In the genomic region with DNA sequence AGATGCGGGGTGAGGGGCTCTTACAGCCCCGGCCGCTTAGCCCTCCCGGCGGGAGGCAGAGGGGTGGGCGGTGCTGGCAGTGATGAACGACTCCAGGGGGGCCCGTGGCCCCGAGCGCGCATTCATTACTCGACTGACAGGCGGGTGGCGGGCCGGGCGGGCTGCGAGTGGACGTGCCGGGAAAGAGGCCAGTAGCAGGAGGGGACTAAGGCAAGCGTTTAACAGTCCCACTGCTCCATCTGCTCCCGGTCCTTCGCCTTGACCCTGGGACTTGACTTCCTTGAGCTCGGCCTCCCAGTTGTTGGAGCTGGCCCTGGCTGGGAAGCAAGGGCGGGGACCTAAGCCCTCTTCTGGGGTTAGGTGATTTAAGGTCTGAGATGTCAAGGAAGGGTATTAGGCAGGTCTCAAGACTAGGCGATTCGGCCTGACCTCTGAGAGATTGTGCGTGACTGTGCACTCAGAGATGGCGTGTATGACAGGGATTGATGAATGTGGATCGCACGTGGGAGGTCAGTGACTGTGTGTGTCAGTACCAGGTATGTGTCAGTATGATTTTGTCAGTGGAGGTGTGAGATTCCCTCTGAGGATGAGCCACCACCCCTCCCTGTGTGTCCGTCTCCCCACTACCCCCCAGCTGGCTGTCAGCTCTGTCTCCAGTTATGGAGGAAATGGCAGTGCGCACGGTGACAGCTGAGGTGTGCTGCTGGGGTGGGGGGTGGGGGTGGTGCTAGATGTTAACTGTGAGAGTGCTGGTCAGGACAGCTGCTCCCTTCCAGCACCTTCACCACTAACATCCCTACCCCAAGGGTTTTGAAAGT, we compare ENCODE assay signal across 9 cellular contexts. TPM values are rescaled to one million over a fixed set of nuclear protein-coding genes. Genes with fewer than 3 reads are reported as not detected.
DNase-seq lines count a peak whose midpoint lies in the region; ATAC-seq, FAIRE-seq and TF ChIP-seq lines count a peak whose summit lies in the region.
"Had no signal": no experiment of that assay in that cellular context is flagged by ENCODE, and none has a peak within 500 bp of the region (broad histone marks: within the 10 kb centered on the region; RNA-seq: fewer than 3 reads in every experiment).

No MANE protein-coding gene starts in this region.

- peak; percentile 87 for FAIRE-seq in K562 (lab: Jason Lieb, UNC)

- peak overlapping the region; percentile 61 for H2AFZ ChIP-seq in K562 (ENCODE audit: low read depth, low read length)

- H3K4me2 ChIP-seq in K562 (ENCODE audit: insufficient read depth, low read length) = peak overlapping the region; percentile 75

- no peaks in the 10 kb centered on the region for H3K36me3 ChIP-seq in K562 (ENCODE audit: control insufficient read depth, insufficient read depth, low read length)
- H3K36me3 ChIP-seq in muscle layer of duodenum (ENCODE audit: control insufficient read depth in 1 of 2, insufficient read depth in 2 of 2, low read length in 2 of 2) = no peaks in the 10 kb centered on the region
- H3K36me3 ChIP-seq in uterus = no peaks in the 10 kb centered on the region

- H3K79me2 ChIP-seq in K562 (ENCODE audit: control insufficient read depth, insufficient read depth, low read length) = no peaks in the 10 kb centered on the region

- H3K4me1 ChIP-seq in K562 (replicated peaks in 1 of 2; ENCODE audit: control insufficient read depth in 2 of 2, insufficient read depth in 2 of 2, low read length in 2 of 2) (peaks cover 26 to 61% of the 10 kb centered on the region in 2 experiments), muscle layer of duodenum (ENCODE audit: control insufficient read depth in 1 of 2, insufficient read depth in 2 of 2, low read length in 2 of 2) (peaks cover 20 to 54% of the 10 kb centered on the region in 2 donors), uterus (peaks cover 7 to 36% of the 10 kb centered on the region in 2 donors)

- in situ Hi-C loops in K562 (cut with MboI) = no loop called here

- peaks cover 52% of the 10 kb centered on the region for H3K4me1 Mint-ChIP-seq in CD4-positive, alpha-beta T cell (ENCODE audit: low read depth)
- H3K4me1 Mint-ChIP-seq in IgD-negative memory B cell = peaks cover 20 to 24% (median 23%) of the 10 kb centered on the region in 3 donors

- H4K20me1 ChIP-seq in K562 (replicated peaks; ENCODE audit: control insufficient read depth, insufficient read depth, low read length) = peaks cover 5% of the 10 kb centered on the region; the same call in 1 of the 2 replicates

- H3K36me3 Mint-ChIP-seq in CD4-positive, alpha-beta T cell (ENCODE audit: low read depth) = no peaks in the 10 kb centered on the region
- no peaks in the 10 kb centered on the region for H3K36me3 Mint-ChIP-seq in IgD-negative memory B cell

- peaks cover 79% of the 10 kb centered on the region for H3K27me3 ChIP-seq in CD4-positive, alpha-beta T cell (ENCODE audit: control insufficient read depth, insufficient read depth, low read length)
- H3K27me3 ChIP-seq in K562 (ENCODE audit: control insufficient read depth in 2 of 2, insufficient read depth in 2 of 2, low read length in 2 of 2) (peaks cover 27 to 28% of the 10 kb centered on the region in 2 experiments; a peak in 4 of 5 replicates), muscle layer of duodenum (ENCODE audit: low read depth, low read length) (peaks cover 51% of the 10 kb centered on the region), uterus (peaks cover 16 to 31% of the 10 kb centered on the region in 2 donors)

- H3K27me3 Mint-ChIP-seq in CD4-positive, alpha-beta T cell = peaks cover 89% of the 10 kb centered on the region
- H3K27me3 Mint-ChIP-seq in IgD-negative memory B cell = peaks cover 50% of the 10 kb centered on the region

- peak; percentile 21 for ATAC-seq in CD4-positive, alpha-beta T cell (ENCODE audit: poor library complexity)
- ATAC-seq in K562 (peak; percentile 3; the same call in 1 of the 3 replicates), GM18907 (IDR thresholded peaks at IDR 0.05; ENCODE audit: unreplicated experiment) (no peak), HG03378 (IDR thresholded peaks at IDR 0.05; ENCODE audit: unreplicated experiment) (no peak)

- WGBS in K562 (ENCODE audit: insufficient coverage, low coverage, missing lambda C conversion rate) = 5% methylated on average over 18 of the region's 33 CpGs

- H3K27ac ChIP-seq in CD4-positive, alpha-beta T cell (ENCODE audit: low read depth, low read length) = no peak overlapping the region
- no peak overlapping the region for H3K27ac ChIP-seq in K562 (ENCODE audit: extremely low read depth, low read depth, low read length)
- H3K27ac ChIP-seq in muscle layer of duodenum (ENCODE audit: low read length) = no peak overlapping the region
- no peak overlapping the region for H3K27ac ChIP-seq in uterus

- intact Hi-C loops in CD4-positive, alpha-beta T cell (cut with DNase I, micrococcal nuclease) = loop anchor here (1.0 kb wide), 1 partner anchor 55 kb away; no protein-coding TSS in a partner anchor
- intact Hi-C loops in K562 (cut with micrococcal nuclease) = loop anchor here (1.0 to 10.0 kb wide), 4 partner anchors 12 to 368 kb away; a partner anchor contains a TSS
- intact Hi-C loops in uterus (cut with DNase I; ENCODE audit: low total_unique reads) = loop anchor here (10.0 kb wide), 1 partner anchor 58 kb away; no protein-coding TSS in a partner anchor

- no TSS peak for BruUV-seq in K562 (replicated peaks; lab: Mats Ljungman, UMichigan)

- no peaks in the 10 kb centered on the region for H3K9me3 ChIP-seq in CD4-positive, alpha-beta T cell (ENCODE audit: control insufficient read depth, low read length)
- H3K9me3 ChIP-seq in K562 (replicated peaks; ENCODE audit: control insufficient read depth, insufficient read depth, low read depth, low read length) (no peaks in the 10 kb centered on the region), muscle layer of duodenum (ENCODE audit: control insufficient read depth in 1 of 2, low read length in 2 of 2) (no peaks in the 10 kb centered on the region), uterus (no peaks in the 10 kb centered on the region)

- TF ChIP-seq POLR2A in K562 (conservative IDR thresholded peaks at IDR 0.05) (no peak), uterus (IDR thresholded peaks at IDR 0.05) (no peak)

- peak overlapping the region in 1 of 2 experiments; percentile 32; a peak in 3 of 4 replicates for H3K9ac ChIP-seq in K562 (ENCODE audit: insufficient read depth in 1 of 2, low read depth in 2 of 2, low read length in 2 of 2)

- H3K4me3 Mint-ChIP-seq in CD4-positive, alpha-beta T cell = peak overlapping the region; percentile 78
- H3K4me3 Mint-ChIP-seq in IgD-negative memory B cell = peak overlapping the region; percentile 73 to 91 (median 90)

- no peak overlapping the region for H3K27ac Mint-ChIP-seq in CD4-positive, alpha-beta T cell
- peak overlapping the region; percentile 73 to 86 (median 86) for H3K27ac Mint-ChIP-seq in IgD-negative memory B cell

- DNase-seq in CD4-positive, alpha-beta T cell = no peak
- DNase-seq in K562 (ENCODE audit: extremely low read depth in 1 of 4, low spot score in 3 of 4) (peak in 3 of 4 experiments; percentile 27 to 62 (median 35)), uterus (no peak), RPMI8226 (no peak)

- no peaks in the 10 kb centered on the region for H3K9me3 Mint-ChIP-seq in CD4-positive, alpha-beta T cell
- peaks cover 0 to 1% (median 0%) of the 10 kb centered on the region in 3 donors for H3K9me3 Mint-ChIP-seq in IgD-negative memory B cell

- TF ChIP-seq CTCF in CD4-positive, alpha-beta T cell (IDR thresholded peaks at IDR 0.05) = no peak
- TF ChIP-seq CTCF in K562 (IDR thresholded peaks at IDR 0.05 in 2 of 3, conservative IDR thresholded peaks at IDR 0.05 in 1 of 3; ENCODE audit: insufficient read depth in 2 of 3, low read depth in 1 of 3, low read length in 3 of 3) = no peak
- TF ChIP-seq CTCF in uterus (IDR thresholded peaks at IDR 0.05) = no peak

- CTCF ChIA-PET in CD4-positive, alpha-beta T cell (lab: Charles Lee) = interaction anchor here (0.9 to 3.5 kb wide), 13 partner anchors 8 to 77 kb away, joined by 3 to 25 read pairs (median 6); a partner anchor contains a TSS
- CTCF ChIA-PET in K562 (lab: Yijun Ruan, JAX; ENCODE audit: low intra/inter-chr PET ratio) = interaction anchor here (0.7 to 2.9 kb wide), 9 partner anchors 9 to 364 kb away, joined by 3 to 49 read pairs (median 6); no protein-coding TSS in a partner anchor

- H3K4me3 ChIP-seq in K562 = peak overlapping the region; percentile 41
- peak overlapping the region; percentile 26 to 71 for H3K4me3 ChIP-seq in muscle layer of duodenum (ENCODE audit: low read depth in 1 of 2, low read length in 2 of 2)
- H3K4me3 ChIP-seq in uterus = peak overlapping the region; percentile 23 to 37

- POLR2A ChIA-PET in CD4-positive, alpha-beta T cell (lab: Charles Lee) = interaction anchor here (0.8 to 1.5 kb wide), 7 partner anchors 10 to 224 kb away, joined by 3 to 6 read pairs (median 3); a partner anchor contains a TSS
- POLR2A ChIA-PET in K562 (lab: Yijun Ruan, JAX) = interaction anchor here (0.6 to 3.1 kb wide), 11 partner anchors 12 to 987 kb away, joined by 3 to 27 read pairs (median 6); a partner anchor contains a TSS

- no peaks in the 10 kb centered on the region for H3K9me1 ChIP-seq in K562 (ENCODE audit: control insufficient read depth, insufficient read depth, low read length)

- no peak for TF ChIP-seq EP300 in K562 (IDR thresholded peaks at IDR 0.05; ENCODE audit: low read length)

- TF ChIP-seq RAD21 in K562 (CRISPR knock-in tag; conservative IDR thresholded peaks at IDR 0.05 in 1 of 2, IDR thresholded peaks at IDR 0.05 in 1 of 2) = no peak

RNA-seq across cellular contexts. Expression of a gene that starts 3.6 kb away (rescaled TPM):
- total RNA-seq in CD4-positive, alpha-beta T cell = not detected
- polyA plus RNA-seq in IgD-negative memory B cell = not detected
- 2.1 and 4.9 TPM in 2 replicates for total RNA-seq in K562 (2011; cell fraction: chromatin; rRNA removed; ENCODE audit: low replicate concordance)
- 2.0 and 2.3 TPM in 2 replicates for total RNA-seq in K562 (2011; cell fraction: nucleolus; rRNA removed)
- total RNA-seq in K562 (2011; cell fraction: nucleoplasm; rRNA removed) = 1.7 and 2.2 TPM in 2 replicates
- 0.50 and 0.69 TPM in 2 replicates for total RNA-seq in K562 (2014; rRNA removed)
- total RNA-seq in K562 (2014; rRNA removed; fragmentation: Illumina TruSeq; extraction: Trizol) = 0.47 and 0.99 TPM in 2 replicates
- total RNA-seq in K562 (2015; rRNA removed; fragmentation: Illumina TruSeq; extraction: Trizol) = 0.40 and 0.45 TPM in 2 replicates
- 0.62 and 0.69 TPM in 2 replicates for total RNA-seq in K562 (2021)
- 0.83 and 1.2 TPM in 2 replicates for polyA plus RNA-seq in K562 (2011; rRNA removed)
- 0.80 and 0.89 TPM in 2 replicates for polyA plus RNA-seq in K562 (2011; cell fraction: cytosol; rRNA removed)
- 0.98 and 2.8 TPM in 2 replicates for polyA plus RNA-seq in K562 (2011; cell fraction: nucleus; rRNA removed)
- polyA plus RNA-seq in K562 (2012) = 0.30 and 0.51 TPM in 2 replicates
- 0.36 and 0.61 TPM in 2 replicates for polyA plus RNA-seq in K562 (2014; fragmentation: Illumina TruSeq; extraction: Trizol)
- under 1 TPM; 0.10 to 0.15 TPM for polyA plus RNA-seq in K562 (2014; fragmentation: Nextera tagmentation; extraction: Ambion mirVana)
- 0.36 and 0.98 TPM in 2 replicates for polyA plus RNA-seq in K562 (2014; rRNA removed)
- 0.57 and 0.84 TPM in 2 replicates for polyA minus RNA-seq in K562 (2011; rRNA and poly(A)+ RNA removed)
- polyA minus RNA-seq in K562 (2011; cell fraction: cytosol; rRNA and poly(A)+ RNA removed) = 0.73 and 0.95 TPM in 2 replicates
- 0.33 and 0.67 TPM in 2 replicates for polyA minus RNA-seq in K562 (2011; cell fraction: nucleus; rRNA and poly(A)+ RNA removed)
- 1 to 10 TPM in 1 of 4 donors, not detected in 3; 4.5 TPM for total RNA-seq in uterus

RNA-seq across cellular contexts. Expression of a gene that starts 6.1 kb away (rescaled TPM):
- total RNA-seq in CD4-positive, alpha-beta T cell = not detected
- not detected for polyA plus RNA-seq in IgD-negative memory B cell
- total RNA-seq in K562 (2011; cell fraction: chromatin; rRNA removed; ENCODE audit: low replicate concordance) = 0.77 and 1.9 TPM in 2 replicates
- 2.7 and 2.8 TPM in 2 replicates for total RNA-seq in K562 (2011; cell fraction: nucleolus; rRNA removed)
- total RNA-seq in K562 (2011; cell fraction: nucleoplasm; rRNA removed) = 1.3 and 1.9 TPM in 2 replicates
- total RNA-seq in K562 (2014; rRNA removed) = 2.0 and 2.1 TPM in 2 replicates
- total RNA-seq in K562 (2014; rRNA removed; fragmentation: Illumina TruSeq; extraction: Trizol) = 0.10 and 0.15 TPM in 2 replicates
- 0.14 and 0.23 TPM in 2 replicates for total RNA-seq in K562 (2015; rRNA removed; fragmentation: Illumina TruSeq; extraction: Trizol)
- total RNA-seq in K562 (2021) = 1.4 and 1.5 TPM in 2 replicates
- polyA plus RNA-seq in K562 (2011; rRNA removed) = 0.35 and 0.81 TPM in 2 replicates
- polyA plus RNA-seq in K562 (2011; cell fraction: cytosol; rRNA removed) = 0.75 and 1.8 TPM in 2 replicates
- 2.0 and 2.9 TPM in 2 replicates for polyA plus RNA-seq in K562 (2011; cell fraction: nucleus; rRNA removed)
- 0.64 and 1.00 TPM in 2 replicates for polyA plus RNA-seq in K562 (2012)
- polyA plus RNA-seq in K562 (2014; fragmentation: Illumina TruSeq; extraction: Trizol) = 0.31 and 0.61 TPM in 2 replicates
- under 1 TPM; 0.08 to 0.10 TPM for polyA plus RNA-seq in K562 (2014; fragmentation: Nextera tagmentation; extraction: Ambion mirVana)
- polyA plus RNA-seq in K562 (2014; rRNA removed) = 1.2 and 1.3 TPM in 2 replicates
- 0.18 TPM in 1 of 2 replicates, not detected in the other for polyA minus RNA-seq in K562 (2011; rRNA and poly(A)+ RNA removed)
- polyA minus RNA-seq in K562 (2011; cell fraction: cytosol; rRNA and poly(A)+ RNA removed) = 0.38 and 1.0 TPM in 2 replicates
- polyA minus RNA-seq in K562 (2011; cell fraction: nucleus; rRNA and poly(A)+ RNA removed) = 0.94 and 1.00 TPM in 2 replicates
- total RNA-seq in uterus = 1 to 10 TPM in 1 of 4 donors, not detected in 3; 1.7 TPM
- polyA plus RNA-seq: esophagus had no signal

RNA-seq across cellular contexts. Expression of a gene that starts 20.1 kb away (rescaled TPM):
- total RNA-seq in CD4-positive, alpha-beta T cell = under 1 TPM; 0.30 to 0.31 TPM
- polyA plus RNA-seq in IgD-negative memory B cell (not detected), K562 (2011; rRNA removed) (46.4 and 61.0 TPM in 2 replicates), K562 (2014; fragmentation: Illumina TruSeq; extraction: Trizol) (171 and 183 TPM in 2 replicates), K562 (2014; fragmentation: Nextera tagmentation; extraction: Ambion mirVana) (10 to 100 TPM; 52.1 to 53.7 TPM), K562 (2014; rRNA removed) (101 and 112 TPM in 2 replicates)
- 116 and 289 TPM in 2 replicates for total RNA-seq in K562 (2011; cell fraction: chromatin; rRNA removed; ENCODE audit: low replicate concordance)
- 173 and 178 TPM in 2 replicates for total RNA-seq in K562 (2011; cell fraction: nucleolus; rRNA removed)
- 141 and 151 TPM in 2 replicates for total RNA-seq in K562 (2011; cell fraction: nucleoplasm; rRNA removed)
- total RNA-seq in K562 (2014; rRNA removed) (60.4 and 60.8 TPM in 2 replicates), K562 (2014; rRNA removed; fragmentation: Illumina TruSeq; extraction: Trizol) (39.0 and 56.5 TPM in 2 replicates), K562 (2015; rRNA removed; fragmentation: Illumina TruSeq; extraction: Trizol) (59.2 and 59.8 TPM in 2 replicates), K562 (2021) (72.9 and 83.0 TPM in 2 replicates), uterus (10 to 100 TPM in 1 of 4 donors, 1 to 10 TPM in 1, not detected in 2; 1.8 to 10.2 TPM)
- polyA plus RNA-seq in K562 (2011; cell fraction: cytosol; rRNA removed) = 34.7 and 45.0 TPM in 2 replicates
- polyA plus RNA-seq in K562 (2011; cell fraction: nucleus; rRNA removed) = 167 and 238 TPM in 2 replicates
- 67.5 and 72.2 TPM in 2 replicates for polyA plus RNA-seq in K562 (2012)
- polyA minus RNA-seq in K562 (2011; rRNA and poly(A)+ RNA removed) = 26.0 and 27.1 TPM in 2 replicates
- 28.1 and 36.8 TPM in 2 replicates for polyA minus RNA-seq in K562 (2011; cell fraction: cytosol; rRNA and poly(A)+ RNA removed)
- 70.8 and 123 TPM in 2 replicates for polyA minus RNA-seq in K562 (2011; cell fraction: nucleus; rRNA and poly(A)+ RNA removed)

RNA-seq across cellular contexts. Expression of a gene that starts 24.1 kb away (rescaled TPM):
- total RNA-seq in CD4-positive, alpha-beta T cell = 1 to 10 TPM; 6.1 to 6.4 TPM
- polyA plus RNA-seq in IgD-negative memory B cell (19.3 TPM), K562 (2011; rRNA removed) (30.0 and 48.2 TPM in 2 replicates), K562 (2014; fragmentation: Illumina TruSeq; extraction: Trizol) (22.6 and 25.3 TPM in 2 replicates), K562 (2014; fragmentation: Nextera tagmentation; extraction: Ambion mirVana) (1 to 10 TPM; 5.4 to 8.7 TPM), K562 (2014; rRNA removed) (14.9 and 17.5 TPM in 2 replicates)
- 49.5 and 94.9 TPM in 2 replicates for total RNA-seq in K562 (2011; cell fraction: chromatin; rRNA removed; ENCODE audit: low replicate concordance)
- total RNA-seq in K562 (2011; cell fraction: nucleolus; rRNA removed) = 28.2 and 31.3 TPM in 2 replicates
- total RNA-seq in K562 (2011; cell fraction: nucleoplasm; rRNA removed) = 38.9 and 51.6 TPM in 2 replicates
- total RNA-seq in K562 (2014; rRNA removed) (9.7 and 12.5 TPM in 2 replicates), K562 (2014; rRNA removed; fragmentation: Illumina TruSeq; extraction: Trizol) (18.3 and 20.3 TPM in 2 replicates), K562 (2015; rRNA removed; fragmentation: Illumina TruSeq; extraction: Trizol) (17.8 and 17.9 TPM in 2 replicates), K562 (2021) (14.6 and 16.3 TPM in 2 replicates), uterus (10 to 100 TPM in 2 of 4 donors, 1 to 10 TPM in 2; 3.3 to 46.0 (median 16.0) TPM)
- polyA plus RNA-seq in K562 (2011; cell fraction: cytosol; rRNA removed) = 20.0 and 25.0 TPM in 2 replicates
- polyA plus RNA-seq in K562 (2011; cell fraction: nucleus; rRNA removed) = 17.1 and 18.6 TPM in 2 replicates
- polyA plus RNA-seq in K562 (2012) = 14.7 and 16.8 TPM in 2 replicates
- polyA minus RNA-seq in K562 (2011; rRNA and poly(A)+ RNA removed) = 41.3 and 51.6 TPM in 2 replicates
- 15.9 and 27.9 TPM in 2 replicates for polyA minus RNA-seq in K562 (2011; cell fraction: cytosol; rRNA and poly(A)+ RNA removed)
- polyA minus RNA-seq in K562 (2011; cell fraction: nucleus; rRNA and poly(A)+ RNA removed) = 12.3 and 24.8 TPM in 2 replicates

RNA-seq across cellular contexts. Expression of a gene that starts 48.2 kb away (rescaled TPM):
- total RNA-seq in CD4-positive, alpha-beta T cell = under 1 TPM in 1 of 2 experiments, not detected in 1; 0.56 TPM
- not detected for polyA plus RNA-seq in IgD-negative memory B cell
- not detected in 2 replicates for total RNA-seq in K562 (2011; cell fraction: chromatin; rRNA removed; ENCODE audit: low replicate concordance)
- 0.13 and 0.67 TPM in 2 replicates for total RNA-seq in K562 (2011; cell fraction: nucleolus; rRNA removed)
- total RNA-seq in K562 (2011; cell fraction: nucleoplasm; rRNA removed) = 0.81 TPM in 1 of 2 replicates, not detected in the other
- total RNA-seq in K562 (2014; rRNA removed) = 0.27 and 1.3 TPM in 2 replicates
- 0.36 and 0.51 TPM in 2 replicates for total RNA-seq in K562 (2014; rRNA removed; fragmentation: Illumina TruSeq; extraction: Trizol)
- total RNA-seq in K562 (2015; rRNA removed; fragmentation: Illumina TruSeq; extraction: Trizol) = 0.41 TPM in 1 of 2 replicates, not detected in the other
- total RNA-seq in K562 (2021) = 0.81 and 1.6 TPM in 2 replicates
- polyA plus RNA-seq in K562 (2011; rRNA removed) = 0.71 and 1.4 TPM in 2 replicates
- polyA plus RNA-seq in K562 (2011; cell fraction: cytosol; rRNA removed) = 1.2 and 2.7 TPM in 2 replicates
- 0.65 and 1.4 TPM in 2 replicates for polyA plus RNA-seq in K562 (2011; cell fraction: nucleus; rRNA removed)
- 1.1 and 4.3 TPM in 2 replicates for polyA plus RNA-seq in K562 (2012)
- polyA plus RNA-seq in K562 (2014; fragmentation: Illumina TruSeq; extraction: Trizol) = 0.97 and 1.3 TPM in 2 replicates
- 1 to 10 TPM; 1.8 to 1.9 TPM for polyA plus RNA-seq in K562 (2014; fragmentation: Nextera tagmentation; extraction: Ambion mirVana)
- polyA plus RNA-seq in K562 (2014; rRNA removed) = 1.3 TPM in 2 replicates
- polyA minus RNA-seq in K562 (2011; rRNA and poly(A)+ RNA removed) = 0.84 TPM in 1 of 2 replicates, not detected in the other
- polyA minus RNA-seq in K562 (2011; cell fraction: cytosol; rRNA and poly(A)+ RNA removed) = not detected in 2 replicates
- polyA minus RNA-seq in K562 (2011; cell fraction: nucleus; rRNA and poly(A)+ RNA removed) = not detected in 2 replicates
- total RNA-seq in uterus = 1 to 10 TPM in 2 of 4 donors, not detected in 2; 4.7 to 5.6 TPM

Comparison
In these comparisons a context has a peak if more than half of its experiments do, and no peak if none do; other contexts are left out.
1. ATAC-seq: peak in CD4-positive, alpha-beta T cell (single experiment) and K562 (single experiment); none in GM18907 (single experiment) and HG03378 (single experiment).
2. DNase-seq: peak in K562 (3 of 4); none in CD4-positive, alpha-beta T cell (0 of 10), uterus (0 of 2) and RPMI8226 (single experiment).
3. Peak in every context shown above with its lines, with median percentiles within 50 percentile points of each other: H3K4me3 ChIP-seq.